In genomic region chr7:36215017-36215621, GRCh38 we compare ENCODE assay signal across 20 cellular contexts.
DNase-seq lines count a peak whose midpoint lies in the region; ATAC-seq and TF ChIP-seq lines count a peak whose summit lies in the region.
"Had no signal": no experiment of that assay in that cellular context is flagged by ENCODE, and none has a peak within 500 bp of the region (broad histone marks: within the 10 kb centered on the region; RNA-seq: fewer than 3 reads in every experiment).

No MANE protein-coding gene starts in this region.

- no peak overlapping the region for H3K23ac ChIP-seq in neuronal stem cell (ENCODE audit: low read depth, low read length, poor library complexity)

- TF ChIP-seq EP300 in gastroesophageal sphincter (IDR thresholded peaks at IDR 0.05): no peak

- in situ Hi-C loops in Panc1 (cut with HindIII; ENCODE audit: low pct_unique_long_range_greater_than_20kb, low sequenced_read_pairs): no loop called here

- H4K91ac ChIP-seq in neuronal stem cell (ENCODE audit: low read depth, low read length, poor library complexity): no peak overlapping the region

- H2BK12ac ChIP-seq in neuronal stem cell (ENCODE audit: low read length): no peak overlapping the region

- H3K18ac ChIP-seq in neuronal stem cell (ENCODE audit: low read length): no peak overlapping the region

- no peak for ATAC-seq in Panc1
- ATAC-seq in gastroesophageal sphincter: no peak
- ATAC-seq in esophagus mucosa: no peak
- no peak for ATAC-seq in HG03457 (IDR thresholded peaks at IDR 0.05; ENCODE audit: unreplicated experiment)
- no peak for ATAC-seq in HG03196 (IDR thresholded peaks at IDR 0.05; ENCODE audit: unreplicated experiment)
- ATAC-seq: activated CD4-positive, CD25-positive, alpha-beta regulatory T cell treated with anti-CD3 and anti-CD28 coated beads, Interleukin-2, amount 50 U/mL, for 24 hours; activated T-helper 17 cell treated with anti-CD3 and anti-CD28 coated beads, Interleukin-2, amount 50 U/mL, for 72 hours; natural killer cell treated with Interleukin-12 subunit alpha and Interleukin-12 subunit beta and Interleukin-15 and Interleukin-18, amount 100 ng/mL, for 72 hours; PC-3 had no signal

- TF ChIP-seq CTCF in Panc1 (IDR thresholded peaks at IDR 0.05) (no peak), gastroesophageal sphincter (IDR thresholded peaks at IDR 0.05) (no peak)

- intact Hi-C loops in Panc1 (cut with micrococcal nuclease; ENCODE audit: unreplicated experiment): no loop called here

- WGBS in gastroesophageal sphincter (ENCODE audit: low coverage in 1 of 2), 2 donors: 52% methylated on average over 11 of the region's 15 CpGs; no CpG with 5 or more reads in 1 of the 2 donors
- no CpG with 5 or more reads among the region's 15 CpGs for WGBS in neuronal stem cell (ENCODE audit: extremely low coverage in 2 of 2, insufficient read length in 2 of 2, insufficient replicate concordance in 1 of 2), 2 donors

- H3K4me1 ChIP-seq in Panc1 (ENCODE audit: control insufficient read depth, insufficient read depth, low read length): peaks cover 22% of the 10 kb centered on the region
- H3K4me1 ChIP-seq in gastroesophageal sphincter: peaks cover 14 to 69% (median 28%) of the 10 kb centered on the region in 3 donors
- peaks cover 9 to 10% of the 10 kb centered on the region in 2 donors for H3K4me1 ChIP-seq in neuronal stem cell (ENCODE audit: control insufficient read depth in 2 of 2, insufficient read depth in 1 of 2, low read depth in 1 of 2, low read length in 2 of 2)
- H3K4me1 ChIP-seq: breast epithelium had no signal

- no peak overlapping the region for H3K4me3 ChIP-seq in Panc1 (ENCODE audit: low read depth in 2 of 2, low read length in 2 of 2)
- H3K4me3 ChIP-seq in gastroesophageal sphincter: no peak overlapping the region
- no peak overlapping the region for H3K4me3 ChIP-seq in neuronal stem cell (ENCODE audit: low read length in 2 of 2)
- H3K4me3 ChIP-seq: breast epithelium, SJSA1 had no signal

- no peaks in the 10 kb centered on the region for H3K27me3 ChIP-seq in Panc1 (ENCODE audit: control insufficient read depth, insufficient read depth, low read length)
- no peaks in the 10 kb centered on the region for H3K27me3 ChIP-seq in gastroesophageal sphincter
- no peaks in the 10 kb centered on the region for H3K27me3 ChIP-seq in neuronal stem cell (ENCODE audit: control insufficient read depth in 3 of 3, insufficient read depth in 3 of 3, low read depth in 1 of 3, low read length in 3 of 3)
- H3K27me3 ChIP-seq: breast epithelium, SJSA1 had no signal

- DNase-seq in ELF-1 (ENCODE audit: low read depth, low spot score) (peak; percentile 86), Panc1 (ENCODE audit: low read depth, low spot score) (no peak), neuronal stem cell (ENCODE audit: low spot score) (no peak), NCI-H524 (lab: John Stamatoyannopoulos, UW) (no peak)
- DNase-seq: activated naive CD8-positive, alpha-beta T cell treated with anti-CD3 and anti-CD28 coated beads, Interleukin-2, amount 10 ng/mL, durations not matched to agents 7 days and 5 days; CD4-positive, alpha-beta memory T cell; glutamatergic neuron; GOT3; NCI-H1092 treated with DMSO at 0.1 percent for 48 hours; NCI-H2081 treated with DMSO at 0.1 percent for 48 hours; PC-3 had no signal

- no peaks in the 10 kb centered on the region for H3K9me3 ChIP-seq in Panc1 (ENCODE audit: control insufficient read depth, insufficient read depth, low read depth, low read length)
- no peaks in the 10 kb centered on the region for H3K9me3 ChIP-seq in gastroesophageal sphincter
- H3K9me3 ChIP-seq in neuronal stem cell (replicated peaks in 1 of 2; ENCODE audit: control insufficient read depth in 2 of 2, insufficient read depth in 1 of 2, low read depth in 1 of 2, low read length in 2 of 2): no peaks in the 10 kb centered on the region
- H3K9me3 ChIP-seq: breast epithelium, SJSA1 had no signal

- no peak overlapping the region for H4K8ac ChIP-seq in neuronal stem cell (ENCODE audit: low read depth, low read length)

- POLR2A ChIA-PET in Panc1 (lab: Charles Lee): no interaction called here

- H2AK5ac ChIP-seq in neuronal stem cell (ENCODE audit: low read depth, low read length): peak overlapping the region; percentile 33

- CTCF ChIA-PET in Panc1 (lab: Charles Lee): no interaction called here

- H3K4ac ChIP-seq in neuronal stem cell (ENCODE audit: low read length): no peak overlapping the region

- H2AFZ ChIP-seq in neuronal stem cell (ENCODE audit: low read length): no peak overlapping the region

- H2BK120ac ChIP-seq in neuronal stem cell (ENCODE audit: low read depth, low read length): no peak overlapping the region

- no peak for TF ChIP-seq POLR2A in gastroesophageal sphincter (IDR thresholded peaks at IDR 0.05)

- H3K27ac ChIP-seq in Panc1 (ENCODE audit: low read length): 0 out of 2 replicates have a peak overlapping the region, but pooled peaks have one; percentile 4
- peak overlapping the region in 3 of 4 donors; percentile 45 to 70 (median 65) for H3K27ac ChIP-seq in gastroesophageal sphincter
- H3K27ac ChIP-seq in neuronal stem cell (replicated peaks; ENCODE audit: low read length): no peak overlapping the region
- H3K27ac ChIP-seq: SJSA1 had no signal

- H2BK5ac ChIP-seq in neuronal stem cell (ENCODE audit: low read length): no peak overlapping the region

- H3K36me3 ChIP-seq in Panc1 (ENCODE audit: control insufficient read depth, insufficient read depth, low read length) (no peaks in the 10 kb centered on the region), gastroesophageal sphincter (no peaks in the 10 kb centered on the region), neuronal stem cell (replicated peaks in 1 of 2; ENCODE audit: control insufficient read depth in 2 of 2, insufficient read depth in 2 of 2, low read length in 2 of 2) (no peaks in the 10 kb centered on the region)
- H3K36me3 ChIP-seq: breast epithelium, SJSA1 had no signal

- no peak overlapping the region for H3K4me2 ChIP-seq in neuronal stem cell (ENCODE audit: insufficient read depth, low read length, poor library complexity, severe bottlenecking)

- no peaks in the 10 kb centered on the region for H3K79me1 ChIP-seq in neuronal stem cell (ENCODE audit: low read depth, low read length)

- H2BK15ac ChIP-seq in neuronal stem cell (ENCODE audit: low read length): no peak overlapping the region

- BruUV-seq in Panc1 (replicated peaks; lab: Mats Ljungman, UMichigan): no TSS peak

- peak overlapping the region; percentile 42 for H3K14ac ChIP-seq in neuronal stem cell (ENCODE audit: low read length)

- no peak overlapping the region for H3K9ac ChIP-seq in neuronal stem cell (ENCODE audit: low read depth, low read length, poor library complexity)
